In genomic region chr7:111839261-111839660, GRCh38 we compare ENCODE assay signal across 2 cellular contexts.
TF ChIP-seq lines count a peak whose summit lies in the region.

No MANE protein-coding gene starts in this region.

TF ChIP-seq in HepG2, 621 proteins besides CTCF, POLR2A, EP300 and RAD21 (continues in another document):
- TF ChIP-seq GMEB1 (CRISPR knock-in tag; IDR thresholded peaks at IDR 0.05; ENCODE audit: borderline replicate concordance), result no peak
- TF ChIP-seq ZNF317 (CRISPR knock-in tag; IDR thresholded peaks at IDR 0.05), result no peak
- no peak for TF ChIP-seq NFKB2 (CRISPR knock-in tag; IDR thresholded peaks at IDR 0.05; ENCODE audit: borderline replicate concordance)
- TF ChIP-seq ZNF687 (CRISPR knock-in tag; IDR thresholded peaks at IDR 0.05), result no peak
- no peak for TF ChIP-seq MEF2D (CRISPR knock-in tag; IDR thresholded peaks at IDR 0.05)
- no peak for TF ChIP-seq RERE (CRISPR knock-in tag; IDR thresholded peaks at IDR 0.05; ENCODE audit: low read depth)
- no peak for TF ChIP-seq LRRFIP1 (CRISPR knock-in tag; conservative IDR thresholded peaks at IDR 0.05)
- TF ChIP-seq MEIS1 (CRISPR knock-in tag; IDR thresholded peaks at IDR 0.05; ENCODE audit: borderline replicate concordance), result no peak
- TF ChIP-seq ZFP90 (CRISPR knock-in tag; IDR thresholded peaks at IDR 0.05; ENCODE audit: borderline replicate concordance), result no peak
- TF ChIP-seq MAFF (IDR thresholded peaks at IDR 0.05; ENCODE audit: low read depth, low read length), result 0 out of 2 replicates have a peak, but pooled peaks have one; percentile 21

TF ChIP-seq in K562, 482 proteins besides CTCF, POLR2A, EP300 and RAD21:
- TF ChIP-seq RBFOX2 (IDR thresholded peaks at IDR 0.05; ENCODE audit: low read depth, low read length) (no peak), MYBL2 (IDR thresholded peaks at IDR 0.05; ENCODE audit: low read depth) (no peak), MYBL2 (CRISPR knock-in tag; IDR thresholded peaks at IDR 0.05; ENCODE audit: borderline replicate concordance) (no peak), ZNF77 (CRISPR knock-in tag; IDR thresholded peaks at IDR 0.05) (no peak), KLF6 (CRISPR knock-in tag; IDR thresholded peaks at IDR 0.05; ENCODE audit: borderline replicate concordance) (no peak), RCOR1 (IDR thresholded peaks at IDR 0.05; ENCODE audit: borderline replicate concordance in 1 of 2, low read depth in 2 of 2, low read length in 2 of 2) (no peak), CEBPG (CRISPR knock-in tag; IDR thresholded peaks at IDR 0.05) (no peak), CEBPG (tag; conservative IDR thresholded peaks at IDR 0.05 in 1 of 2, IDR thresholded peaks at IDR 0.05 in 1 of 2) (peak in 1 of 2 experiments; percentile 65; a peak in 1 of 4 replicates), ZNF316 (IDR thresholded peaks at IDR 0.05) (peak; percentile 66), FIP1L1 (IDR thresholded peaks at IDR 0.05; ENCODE audit: low read depth, low read length, poor library complexity, severe bottlenecking) (no peak), ZNF41 (CRISPR knock-in tag; conservative IDR thresholded peaks at IDR 0.05) (no peak), NONO (IDR thresholded peaks at IDR 0.05; ENCODE audit: low read depth in 2 of 2, low read length in 1 of 2) (no peak)
